ENCODE assay signal across 13 cellular contexts in genomic region chr9:125119643-125120286, GRCh38. TPM values are rescaled to one million over a fixed set of nuclear protein-coding genes. Genes with fewer than 3 reads are reported as not detected.
DNase-seq lines count a peak whose midpoint lies in the region; ATAC-seq and TF ChIP-seq lines count a peak whose summit lies in the region.
"Had no signal": no experiment of that assay in that cellular context is flagged by ENCODE, and none has a peak within 500 bp of the region (broad histone marks: within the 10 kb centered on the region; RNA-seq: fewer than 3 reads in every experiment).

No MANE protein-coding gene starts in this region.

- ATAC-seq in activated T-cell treated with anti-CD3 and anti-CD28 coated beads, Interleukin-2, amount 50 U/mL, for 72 hours (replicated peaks in 1 of 2) = peak; percentile 65 to 70
- no peak for ATAC-seq in GM21723 (IDR thresholded peaks at IDR 0.05; ENCODE audit: unreplicated experiment)
- ATAC-seq: left cardiac atrium had no signal

- no peak for TF ChIP-seq POLR2A in esophagus muscularis mucosa (IDR thresholded peaks at IDR 0.05; ENCODE audit: low read depth)

- no peak for DNase-seq in activated T-cell treated with anti-CD3 and anti-CD28 coated beads, Interleukin-2, amount 50 U/mL, for 72 hours
- DNase-seq in activated T-cell treated with anti-CD3 and anti-CD28 coated beads for 4 hours (no peak), OCI-M1 (lab: John Stamatoyannopoulos, UW) (peak; percentile 78), esophagus muscularis mucosa (ENCODE audit: extremely low spot score) (peak; percentile 74), retinal pigment epithelial cell (ENCODE audit: low read depth) (no peak), NCI-H1694 (lab: John Stamatoyannopoulos, UW) (no peak), GDM1 (lab: John Stamatoyannopoulos, UW) (no peak)
- DNase-seq: activated B cell treated with CpG ODN at 0.5 μM for 24 hours, left cardiac atrium, psoas muscle had no signal

- H3K4me1 Mint-ChIP-seq in activated T-cell treated with anti-CD3 and anti-CD28 coated beads, Interleukin-2, amount 50 U/mL, for 72 hours (ENCODE audit: low read depth) = peaks cover 25% of the 10 kb centered on the region

- H3K36me3 ChIP-seq in esophagus muscularis mucosa = no peaks in the 10 kb centered on the region
- H3K36me3 ChIP-seq: ascending aorta had no signal

- peak overlapping the region; percentile 50 for H3K27ac Mint-ChIP-seq in activated T-cell treated with anti-CD3 and anti-CD28 coated beads, Interleukin-2, amount 50 U/mL, for 72 hours
- H3K27ac Mint-ChIP-seq: activated B cell treated with CpG ODN at 0.5 μM for 24 hours had no signal

- intact Hi-C loops in esophagus muscularis mucosa (cut with DNase I) = no loop called here

- no peaks in the 10 kb centered on the region for H3K9me3 Mint-ChIP-seq in activated T-cell treated with anti-CD3 and anti-CD28 coated beads, Interleukin-2, amount 50 U/mL, for 72 hours
- H3K9me3 Mint-ChIP-seq: activated B cell treated with CpG ODN at 0.5 μM for 24 hours had no signal

- no peak overlapping the region for H3K4me3 ChIP-seq in esophagus muscularis mucosa
- H3K4me3 ChIP-seq in retinal pigment epithelial cell (ENCODE audit: low read length) = no peak overlapping the region
- H3K4me3 ChIP-seq: ascending aorta, psoas muscle had no signal

- H3K4me1 ChIP-seq in esophagus muscularis mucosa = peaks cover 0 to 7% (median 0%) of the 10 kb centered on the region in 4 donors
- H3K4me1 ChIP-seq: ascending aorta had no signal

- H3K27me3 Mint-ChIP-seq in activated T-cell treated with anti-CD3 and anti-CD28 coated beads, Interleukin-2, amount 50 U/mL, for 72 hours (ENCODE audit: low read depth) = no peaks in the 10 kb centered on the region
- H3K27me3 Mint-ChIP-seq: activated B cell treated with CpG ODN at 0.5 μM for 24 hours had no signal

- TF ChIP-seq CTCF in esophagus muscularis mucosa (IDR thresholded peaks at IDR 0.05) (no peak), retinal pigment epithelial cell (conservative IDR thresholded peaks at IDR 0.05; ENCODE audit: low read depth, low read length) (peak; percentile 23)

- peaks cover 0 to 2% of the 10 kb centered on the region in 2 donors for H3K36me3 Mint-ChIP-seq in activated T-cell treated with anti-CD3 and anti-CD28 coated beads, Interleukin-2, amount 50 U/mL, for 72 hours (ENCODE audit: insufficient read depth in 2 of 2)

- no peak overlapping the region for H3K4me3 Mint-ChIP-seq in activated T-cell treated with anti-CD3 and anti-CD28 coated beads, Interleukin-2, amount 50 U/mL, for 72 hours
- H3K4me3 Mint-ChIP-seq: activated B cell treated with CpG ODN at 0.5 μM for 24 hours had no signal

- H3K9me3 ChIP-seq in esophagus muscularis mucosa = no peaks in the 10 kb centered on the region
- H3K9me3 ChIP-seq: ascending aorta, psoas muscle had no signal

- no peak for TF ChIP-seq EP300 in esophagus muscularis mucosa (IDR thresholded peaks at IDR 0.05)

- no peak overlapping the region for H3K27ac ChIP-seq in esophagus muscularis mucosa (replicated peaks in 1 of 4)
- H3K27ac ChIP-seq: ascending aorta, epithelial cell of prostate, psoas muscle had no signal

- WGBS in esophagus muscularis mucosa = 62% methylated on average over 4 of the region's 4 CpGs

- H3K27me3 ChIP-seq in esophagus muscularis mucosa = no peaks in the 10 kb centered on the region
- H3K27me3 ChIP-seq: ascending aorta had no signal

RNA-seq across cellular contexts. Expression of gene SCAI, which starts 23.6 kb away (rescaled TPM):
- total RNA-seq in activated T-cell treated with anti-CD3 and anti-CD28 coated beads, Interleukin-2, amount 50 U/mL, for 72 hours = 10 to 100 TPM; 14.5 to 16.9 TPM
- total RNA-seq in esophagus muscularis mucosa = 10 to 100 TPM in 1 of 4 donors, 1 to 10 TPM in 3; 5.6 to 10.4 (median 7.8) TPM

Comparison
In these comparisons a context has a peak if more than half of its experiments do, and no peak if none do; other contexts are left out.
1. DNase-seq: peak in OCI-M1 (single experiment) and esophagus muscularis mucosa (single experiment); none in activated T-cell treated with anti-CD3 and anti-CD28 coated beads, Interleukin-2, amount 50 U/mL, for 72 hours (0 of 2), activated T-cell treated with anti-CD3 and anti-CD28 coated beads for 4 hours (single experiment), retinal pigment epithelial cell (single experiment), NCI-H1694 (single experiment) and GDM1 (single experiment).